28 cellular contexts compared by ENCODE assay signal in genomic region chr2:65831528-65831927, GRCh38.
"Had no signal": no experiment of that assay in that cellular context is flagged by ENCODE, and none has a peak within 500 bp of the region (broad histone marks: within the 10 kb centered on the region; RNA-seq: fewer than 3 reads in every experiment).

No MANE protein-coding gene starts in this region.

- H3K4me1 ChIP-seq: adrenal gland, body of pancreas, foreskin keratinocyte, gastrocnemius medialis had no signal

- ATAC-seq: activated CD4-positive, alpha-beta T cell treated with anti-CD3 and anti-CD28 coated beads for 36 hours; activated CD8-positive, alpha-beta memory T cell treated with anti-CD3 and anti-CD28 coated beads, Interleukin-2, amount 10 ng/mL, durations not matched to agents 7 days and 5 days; activated CD8-positive, alpha-beta T cell treated with anti-CD3 and anti-CD28 coated beads, Interleukin-2, amount 10 ng/mL, durations not matched to agents 7 days and 5 days; activated naive CD8-positive, alpha-beta T cell treated with anti-CD3 and anti-CD28 coated beads, Interleukin-2, amount 50 U/mL, for 24 hours; body of pancreas; esophagus mucosa; foreskin keratinocyte; gastrocnemius medialis; T-helper 17 cell had no signal

- H3K36me3 ChIP-seq: adrenal gland, gastrocnemius medialis had no signal

- DNase-seq: activated CD4-positive, alpha-beta memory T cell treated with anti-CD3 and anti-CD28 coated beads for 36 hours; activated CD4-positive, alpha-beta T cell treated with anti-CD3 and anti-CD28 coated beads for 36 hours; activated CD4-positive, alpha-beta T cell treated with anti-CD3 and anti-CD28 coated beads, Interleukin-2, amount 10 ng/mL, durations not matched to agents 24 days and 14 days; activated CD4-positive, CD25-positive, alpha-beta regulatory T cell; activated CD4-positive, CD25-positive, alpha-beta regulatory T cell treated with anti-CD3 and anti-CD28 coated beads, Interleukin-2, amount 50 U/mL, for 72 hours; activated CD8-positive, alpha-beta memory T cell treated with anti-CD3 and anti-CD28 coated beads, Interleukin-2, amount 10 ng/mL, durations not matched to agents 7 days and 5 days; activated CD8-positive, alpha-beta memory T cell treated with anti-CD3 and anti-CD28 coated beads, Interleukin-2, amount 50 U/mL, for 4 hours; activated CD8-positive, alpha-beta T cell treated with anti-CD3 and anti-CD28 coated beads, Interleukin-2, amount 10 ng/mL, durations not matched to agents 7 days and 5 days; activated effector memory CD4-positive, alpha-beta T cell treated with anti-CD3 and anti-CD28 coated beads, Interleukin-2, amount 50 U/mL, for 16 hours; activated naive CD4-positive, alpha-beta T cell treated with anti-CD3 and anti-CD28 coated beads for 36 hours; activated naive CD8-positive, alpha-beta T cell treated with anti-CD3 and anti-CD28 coated beads for 36 hours; activated naive CD8-positive, alpha-beta T cell treated with anti-CD3 and anti-CD28 coated beads, Interleukin-2, amount 50 U/mL, for 24 hours; activated T-cell treated with anti-CD3 and anti-CD28 coated beads, Interleukin-2, amount 50 U/mL, for 1 hour; activated T-cell treated with anti-CD3 and anti-CD28 coated beads, Interleukin-2, amount 50 U/mL, for 48 hours; adrenal gland; amygdala; aorta; body of pancreas; dorsolateral prefrontal cortex; effector memory CD4-positive, alpha-beta T cell; endodermal cell; foreskin keratinocyte; gastrocnemius medialis; glutamatergic neuron; T-helper 1 cell; T-helper 17 cell had no signal

- H3K4me3 ChIP-seq: adrenal gland, body of pancreas, coronary artery, dorsolateral prefrontal cortex, gastrocnemius medialis had no signal

- H3K27me3 ChIP-seq: body of pancreas, foreskin keratinocyte, gastrocnemius medialis had no signal

- H3K27ac ChIP-seq: adrenal gland, body of pancreas, coronary artery, dorsolateral prefrontal cortex, foreskin keratinocyte, gastrocnemius medialis had no signal

- H3K9me3 ChIP-seq: adrenal gland, body of pancreas, gastrocnemius medialis had no signal
